Comparison of ENCODE assay signal across 1 cellular context in the genomic region with DNA sequence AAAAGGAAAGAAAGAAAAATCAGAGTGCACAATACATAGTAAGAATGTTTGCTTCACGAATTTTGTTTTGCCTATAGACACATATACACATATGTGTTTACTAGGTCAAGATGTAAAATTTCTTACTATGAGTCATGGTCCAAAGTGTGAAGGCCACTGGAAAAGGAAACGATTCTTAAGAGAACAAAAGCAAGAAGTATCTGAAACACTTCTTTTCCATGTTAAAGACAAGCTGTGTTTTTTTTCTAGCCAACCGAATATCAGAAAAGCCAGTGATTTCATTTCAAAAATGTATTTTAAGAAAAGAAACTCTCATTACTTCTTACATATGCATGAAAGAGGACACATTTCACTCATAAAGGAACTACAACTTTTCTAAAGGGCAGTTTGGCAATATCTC.
TF ChIP-seq lines count a peak whose summit lies in the region.

No MANE protein-coding gene starts in this region.

TF ChIP-seq in GM12878, 131 proteins besides CTCF, POLR2A, EP300 and RAD21 (continues in another document):
- no peak for TF ChIP-seq PKNOX1 (IDR thresholded peaks at IDR 0.05)
- TF ChIP-seq, protein P1, sequence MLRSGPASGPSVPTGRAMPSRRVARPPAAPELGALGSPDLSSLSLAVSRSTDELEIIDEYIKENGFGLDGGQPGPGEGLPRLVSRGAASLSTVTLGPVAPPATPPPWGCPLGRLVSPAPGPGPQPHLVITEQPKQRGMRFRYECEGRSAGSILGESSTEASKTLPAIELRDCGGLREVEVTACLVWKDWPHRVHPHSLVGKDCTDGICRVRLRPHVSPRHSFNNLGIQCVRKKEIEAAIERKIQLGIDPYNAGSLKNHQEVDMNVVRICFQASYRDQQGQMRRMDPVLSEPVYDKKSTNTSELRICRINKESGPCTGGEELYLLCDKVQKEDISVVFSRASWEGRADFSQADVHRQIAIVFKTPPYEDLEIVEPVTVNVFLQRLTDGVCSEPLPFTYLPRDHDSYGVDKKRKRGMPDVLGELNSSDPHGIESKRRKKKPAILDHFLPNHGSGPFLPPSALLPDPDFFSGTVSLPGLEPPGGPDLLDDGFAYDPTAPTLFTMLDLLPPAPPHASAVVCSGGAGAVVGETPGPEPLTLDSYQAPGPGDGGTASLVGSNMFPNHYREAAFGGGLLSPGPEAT (IDR thresholded peaks at IDR 0.05; ENCODE audit: low read depth), result peak; percentile 51; the same call in 1 of the 2 replicates
- no peak for TF ChIP-seq POLR2AphosphoS2 (IDR thresholded peaks at IDR 0.05; ENCODE audit: low read depth, low read length)
- TF ChIP-seq NFYA (IDR thresholded peaks at IDR 0.05; ENCODE audit: borderline replicate concordance, low read depth, low read length), result no peak
- 0 out of 2 replicates have a peak, but pooled peaks have one; percentile 31 for TF ChIP-seq DPF2 (IDR thresholded peaks at IDR 0.05)
- no peak for TF ChIP-seq CHD2 (IDR thresholded peaks at IDR 0.05; ENCODE audit: borderline replicate concordance, low read depth, low read length)
- TF ChIP-seq ZNF622 (IDR thresholded peaks at IDR 0.05), result no peak
- TF ChIP-seq MTA2 (IDR thresholded peaks at IDR 0.05; ENCODE audit: low read depth), result peak; percentile 39; the same call in 1 of the 2 replicates
- no peak for TF ChIP-seq SRF (IDR thresholded peaks at IDR 0.05; ENCODE audit: low read depth in 2 of 2, low read length in 2 of 2)
- TF ChIP-seq JUNB (IDR thresholded peaks at IDR 0.05), result peak; percentile 76
- TF ChIP-seq CBX5 (IDR thresholded peaks at IDR 0.05; ENCODE audit: low read depth), result peak; percentile 55; the same call in 1 of the 2 replicates
- TF ChIP-seq NR2C1 (IDR thresholded peaks at IDR 0.05), result no peak
- TF ChIP-seq TCF7 (IDR thresholded peaks at IDR 0.05; ENCODE audit: borderline replicate concordance), result 0 out of 2 replicates have a peak, but pooled peaks have one; percentile 9
- no peak for TF ChIP-seq SMC3 (IDR thresholded peaks at IDR 0.05; ENCODE audit: borderline replicate concordance, low read length)
- TF ChIP-seq NR2F1 (conservative IDR thresholded peaks at IDR 0.05), result peak; percentile 42; the same call in 1 of the 2 replicates
- TF ChIP-seq BHLHE40 (IDR thresholded peaks at IDR 0.05; ENCODE audit: borderline replicate concordance in 1 of 2, low read depth in 2 of 2, low read length in 1 of 2), result 0 out of 4 replicates have a peak, but pooled peaks of 1 of the 2 experiments have one; percentile 25
- TF ChIP-seq EED (IDR thresholded peaks at IDR 0.05; ENCODE audit: low read depth), result peak; percentile 27; the same call in 1 of the 2 replicates
- TF ChIP-seq ATF2 (IDR thresholded peaks at IDR 0.05; ENCODE audit: low read length), result peak; percentile 79
- TF ChIP-seq BCL3 (IDR thresholded peaks at IDR 0.05; ENCODE audit: borderline replicate concordance, insufficient read depth, low read depth, low read length, poor library complexity, severe bottlenecking), result no peak
- no peak for TF ChIP-seq SPI1 (IDR thresholded peaks at IDR 0.05; ENCODE audit: borderline replicate concordance, insufficient read depth, low read depth, low read length)
- peak; percentile 69; the same call in 1 of the 2 replicates for TF ChIP-seq NFIC (IDR thresholded peaks at IDR 0.05; ENCODE audit: low read depth, low read length)
- TF ChIP-seq GABPA (IDR thresholded peaks at IDR 0.05; ENCODE audit: low read depth), result 0 out of 2 replicates have a peak, but pooled peaks have one; percentile 26
- no peak for TF ChIP-seq ASH2L (IDR thresholded peaks at IDR 0.05; ENCODE audit: borderline replicate concordance, low read depth)
- TF ChIP-seq FOXM1 (IDR thresholded peaks at IDR 0.05; ENCODE audit: low read depth, low read length), result peak; percentile 72; the same call in 1 of the 2 replicates
- TF ChIP-seq, protein P2, sequence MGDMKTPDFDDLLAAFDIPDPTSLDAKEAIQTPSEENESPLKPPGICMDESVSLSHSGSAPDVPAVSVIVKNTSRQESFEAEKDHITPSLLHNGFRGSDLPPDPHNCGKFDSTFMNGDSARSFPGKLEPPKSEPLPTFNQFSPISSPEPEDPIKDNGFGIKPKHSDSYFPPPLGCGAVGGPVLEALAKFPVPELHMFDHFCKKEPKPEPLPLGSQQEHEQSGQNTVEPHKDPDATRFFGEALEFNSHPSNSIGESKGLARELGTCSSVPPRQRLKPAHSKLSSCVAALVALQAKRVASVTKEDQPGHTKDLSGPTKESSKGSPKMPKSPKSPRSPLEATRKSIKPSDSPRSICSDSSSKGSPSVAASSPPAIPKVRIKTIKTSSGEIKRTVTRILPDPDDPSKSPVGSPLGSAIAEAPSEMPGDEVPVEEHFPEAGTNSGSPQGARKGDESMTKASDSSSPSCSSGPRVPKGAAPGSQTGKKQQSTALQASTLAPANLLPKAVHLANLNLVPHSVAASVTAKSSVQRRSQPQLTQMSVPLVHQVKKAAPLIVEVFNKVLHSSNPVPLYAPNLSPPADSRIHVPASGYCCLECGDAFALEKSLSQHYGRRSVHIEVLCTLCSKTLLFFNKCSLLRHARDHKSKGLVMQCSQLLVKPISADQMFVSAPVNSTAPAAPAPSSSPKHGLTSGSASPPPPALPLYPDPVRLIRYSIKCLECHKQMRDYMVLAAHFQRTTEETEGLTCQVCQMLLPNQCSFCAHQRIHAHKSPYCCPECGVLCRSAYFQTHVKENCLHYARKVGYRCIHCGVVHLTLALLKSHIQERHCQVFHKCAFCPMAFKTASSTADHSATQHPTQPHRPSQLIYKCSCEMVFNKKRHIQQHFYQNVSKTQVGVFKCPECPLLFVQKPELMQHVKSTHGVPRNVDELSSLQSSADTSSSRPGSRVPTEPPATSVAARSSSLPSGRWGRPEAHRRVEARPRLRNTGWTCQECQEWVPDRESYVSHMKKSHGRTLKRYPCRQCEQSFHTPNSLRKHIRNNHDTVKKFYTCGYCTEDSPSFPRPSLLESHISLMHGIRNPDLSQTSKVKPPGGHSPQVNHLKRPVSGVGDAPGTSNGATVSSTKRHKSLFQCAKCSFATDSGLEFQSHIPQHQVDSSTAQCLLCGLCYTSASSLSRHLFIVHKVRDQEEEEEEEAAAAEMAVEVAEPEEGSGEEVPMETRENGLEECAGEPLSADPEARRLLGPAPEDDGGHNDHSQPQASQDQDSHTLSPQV (IDR thresholded peaks at IDR 0.05), result no peak
- peak; percentile 76; the same call in 1 of the 2 replicates for TF ChIP-seq MEF2A (IDR thresholded peaks at IDR 0.05; ENCODE audit: insufficient read depth, low read depth, low read length)
- TF ChIP-seq IRF5 (IDR thresholded peaks at IDR 0.05; ENCODE audit: borderline replicate concordance), result no peak
- TF ChIP-seq CREM (IDR thresholded peaks at IDR 0.05; ENCODE audit: low read depth), result no peak
- TF ChIP-seq ETV6 (conservative IDR thresholded peaks at IDR 0.05 in 1 of 2, IDR thresholded peaks at IDR 0.05 in 1 of 2; ENCODE audit: borderline replicate concordance in 1 of 2, low read depth in 1 of 2), result peak in 1 of 2 experiments; percentile 49; a peak in 1 of 4 replicates
- no peak for TF ChIP-seq PAX8 (IDR thresholded peaks at IDR 0.05)
- TF ChIP-seq MEF2B (IDR thresholded peaks at IDR 0.05; ENCODE audit: partially characterized antibody, poor library complexity, severe bottlenecking), result peak; percentile 28
- TF ChIP-seq CEBPB (IDR thresholded peaks at IDR 0.05; ENCODE audit: borderline replicate concordance in 1 of 2, low read depth in 2 of 2, low read length in 2 of 2), result 0 out of 4 replicates have a peak, but pooled peaks of 1 of the 2 experiments have one; percentile 35
- no peak for TF ChIP-seq PML (IDR thresholded peaks at IDR 0.05; ENCODE audit: low read length)
- TF ChIP-seq ATF7 (IDR thresholded peaks at IDR 0.05; ENCODE audit: low read depth), result peak; percentile 62
- TF ChIP-seq TCF3 (IDR thresholded peaks at IDR 0.05; ENCODE audit: borderline replicate concordance, insufficient read depth, low read depth, low read length), result no peak
- TF ChIP-seq, protein P3, sequence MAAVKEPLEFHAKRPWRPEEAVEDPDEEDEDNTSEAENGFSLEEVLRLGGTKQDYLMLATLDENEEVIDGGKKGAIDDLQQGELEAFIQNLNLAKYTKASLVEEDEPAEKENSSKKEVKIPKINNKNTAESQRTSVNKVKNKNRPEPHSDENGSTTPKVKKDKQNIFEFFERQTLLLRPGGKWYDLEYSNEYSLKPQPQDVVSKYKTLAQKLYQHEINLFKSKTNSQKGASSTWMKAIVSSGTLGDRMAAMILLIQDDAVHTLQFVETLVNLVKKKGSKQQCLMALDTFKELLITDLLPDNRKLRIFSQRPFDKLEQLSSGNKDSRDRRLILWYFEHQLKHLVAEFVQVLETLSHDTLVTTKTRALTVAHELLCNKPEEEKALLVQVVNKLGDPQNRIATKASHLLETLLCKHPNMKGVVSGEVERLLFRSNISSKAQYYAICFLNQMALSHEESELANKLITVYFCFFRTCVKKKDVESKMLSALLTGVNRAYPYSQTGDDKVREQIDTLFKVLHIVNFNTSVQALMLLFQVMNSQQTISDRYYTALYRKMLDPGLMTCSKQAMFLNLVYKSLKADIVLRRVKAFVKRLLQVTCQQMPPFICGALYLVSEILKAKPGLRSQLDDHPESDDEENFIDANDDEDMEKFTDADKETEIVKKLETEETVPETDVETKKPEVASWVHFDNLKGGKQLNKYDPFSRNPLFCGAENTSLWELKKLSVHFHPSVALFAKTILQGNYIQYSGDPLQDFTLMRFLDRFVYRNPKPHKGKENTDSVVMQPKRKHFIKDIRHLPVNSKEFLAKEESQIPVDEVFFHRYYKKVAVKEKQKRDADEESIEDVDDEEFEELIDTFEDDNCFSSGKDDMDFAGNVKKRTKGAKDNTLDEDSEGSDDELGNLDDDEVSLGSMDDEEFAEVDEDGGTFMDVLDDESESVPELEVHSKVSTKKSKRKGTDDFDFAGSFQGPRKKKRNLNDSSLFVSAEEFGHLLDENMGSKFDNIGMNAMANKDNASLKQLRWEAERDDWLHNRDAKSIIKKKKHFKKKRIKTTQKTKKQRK (IDR thresholded peaks at IDR 0.05; ENCODE audit: low read depth, low read length), result no peak
- TF ChIP-seq E2F8 (IDR thresholded peaks at IDR 0.05; ENCODE audit: low read depth, partially characterized antibody), result no peak
- no peak for TF ChIP-seq SUPT20H (IDR thresholded peaks at IDR 0.05; ENCODE audit: borderline replicate concordance, control insufficient read depth, low read depth, low read length)
- no peak for TF ChIP-seq STAT1 (conservative IDR thresholded peaks at IDR 0.05)
- TF ChIP-seq IKZF2 (IDR thresholded peaks at IDR 0.05), result peak; percentile 71 to 75; a peak in 3 of 4 replicates
